In the genomic region with DNA sequence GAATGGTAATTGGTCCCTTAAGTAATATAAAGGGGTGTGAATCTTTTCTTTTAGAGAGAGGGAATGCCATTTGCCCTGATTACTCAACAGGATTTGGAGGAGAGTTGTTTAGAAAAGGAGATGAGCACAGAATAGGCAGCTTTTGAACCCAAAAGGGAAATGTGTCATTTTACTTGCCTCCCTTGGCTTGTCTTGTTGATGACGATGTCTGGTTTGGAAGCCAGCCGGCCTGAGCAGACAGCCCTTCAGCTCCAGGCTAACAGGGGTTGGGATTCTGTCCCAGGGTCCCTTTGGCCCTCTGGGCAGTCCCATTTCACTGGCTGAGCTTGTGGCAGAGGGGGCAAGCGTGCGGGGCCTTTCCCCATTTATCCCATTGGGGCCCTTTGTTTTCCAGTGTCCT, we compare ENCODE assay signal across 20 cellular contexts. TPM values are rescaled to one million over a fixed set of nuclear protein-coding genes. Genes with fewer than 3 reads are reported as not detected.
DNase-seq lines count a peak whose midpoint lies in the region; ATAC-seq and TF ChIP-seq lines count a peak whose summit lies in the region.
"Had no signal": no experiment of that assay in that cellular context is flagged by ENCODE, and none has a peak within 500 bp of the region (broad histone marks: within the 10 kb centered on the region; RNA-seq: fewer than 3 reads in every experiment).

No MANE protein-coding gene starts in this region.

- H3K36me3 ChIP-seq in Karpas-422 (ENCODE audit: insufficient read depth, low read length), result no peaks in the 10 kb centered on the region
- no peaks in the 10 kb centered on the region for H3K36me3 ChIP-seq in neutrophil
- no peaks in the 10 kb centered on the region for H3K36me3 ChIP-seq in aorta (ENCODE audit: control insufficient read depth in 1 of 2, insufficient read depth in 2 of 2, low read length in 1 of 2)

- TF ChIP-seq CTCF in cardiac fibroblast (IDR thresholded peaks at IDR 0.05; ENCODE audit: low read depth, low read length) (no peak), neutrophil (IDR thresholded peaks at IDR 0.05) (no peak)

- H3K9me3 ChIP-seq in Karpas-422 (ENCODE audit: low read length) (no peaks in the 10 kb centered on the region), neutrophil (no peaks in the 10 kb centered on the region), aorta (ENCODE audit: control insufficient read depth, low read length) (no peaks in the 10 kb centered on the region)

- 63 to 67% methylated on average over 4 of the region's 4 CpGs for WGBS in aorta, 2 donors

- ATAC-seq in aorta (ENCODE audit: low FRiP score) (peak; percentile 65), GM21447 (IDR thresholded peaks at IDR 0.05; ENCODE audit: unreplicated experiment) (no peak)
- ATAC-seq: CD8-positive, alpha-beta T cell; HepG2; Panc1 had no signal

- H3K79me2 ChIP-seq in Karpas-422 (ENCODE audit: low read length), result no peaks in the 10 kb centered on the region

- H3K27ac ChIP-seq in Karpas-422 (ENCODE audit: low read length) (peak overlapping the region; percentile 86), neutrophil (peak overlapping the region; percentile 91), aorta (ENCODE audit: low read depth in 1 of 2, low read length in 2 of 2) (no peak overlapping the region)
- H3K27ac ChIP-seq: GM23248, SK-N-MC had no signal

- H3K27me3 ChIP-seq in Karpas-422 (ENCODE audit: low read length), result no peaks in the 10 kb centered on the region
- H3K27me3 ChIP-seq in neutrophil, result no peaks in the 10 kb centered on the region
- H3K27me3 ChIP-seq in aorta (ENCODE audit: control insufficient read depth in 1 of 2, insufficient read depth in 2 of 2, low read length in 1 of 2), result no peaks in the 10 kb centered on the region

- H3K4me1 ChIP-seq in Karpas-422 (ENCODE audit: low read length), result peaks cover 36% of the 10 kb centered on the region
- H3K4me1 ChIP-seq in neutrophil (ENCODE audit: control insufficient read depth in 1 of 2, insufficient read depth in 1 of 2, low read depth in 1 of 2, low read length in 1 of 2), result peaks cover 28 to 51% of the 10 kb centered on the region in 2 experiments
- no peaks in the 10 kb centered on the region for H3K4me1 ChIP-seq in aorta (ENCODE audit: control insufficient read depth in 1 of 2, insufficient read depth in 2 of 2, low read length in 2 of 2)

- DNase-seq in Karpas-422 (no peak), cardiac fibroblast (ENCODE audit: low read depth in 2 of 2) (peak; percentile 28 to 40), aorta (no peak)
- DNase-seq in stimulated activated naive CD4-positive, alpha-beta T cell treated with Interleukin-2 at 50 U/mL for 16 hours (lab: John Stamatoyannopoulos, UW), result no peak
- DNase-seq in activated CD4-positive, alpha-beta memory T cell treated with anti-CD3 and anti-CD28 coated beads for 36 hours, result no peak
- DNase-seq: CD8-positive, alpha-beta T cell; DMS79; GM23248; KG1; NCI-H1092; NCI-H146; NCI-H2081 treated with DMSO at 0.1 percent for 48 hours; NCI-H510A treated with DMSO at 0.1 percent for 48 hours; NCI-H82 had no signal

- H3K4me3 ChIP-seq in Karpas-422 (ENCODE audit: low read length) (no peak overlapping the region), cardiac fibroblast (replicated peaks in 1 of 2; ENCODE audit: low read depth in 2 of 2, low read length in 2 of 2) (no peak overlapping the region), neutrophil (ENCODE audit: low read depth in 1 of 2, low read length in 1 of 2) (no peak overlapping the region), aorta (ENCODE audit: low read length in 2 of 2) (no peak overlapping the region)
- H3K4me3 ChIP-seq: GM23248, SK-N-MC had no signal

- no peak overlapping the region for H3K9ac ChIP-seq in Karpas-422 (ENCODE audit: low read length)
- H3K9ac ChIP-seq: GM23248 had no signal

- intact Hi-C loops in aorta (cut with DNase I), result no loop called here
- intact Hi-C loops in activated CD4-positive, alpha-beta memory T cell treated with anti-CD3 and anti-CD28 coated beads for 36 hours (cut with micrococcal nuclease), result no loop called here

- H2AFZ ChIP-seq in Karpas-422 (ENCODE audit: low read length), result peak overlapping the region; percentile 81
- H2AFZ ChIP-seq: GM23248 had no signal

- H3K4me2 ChIP-seq in Karpas-422 (ENCODE audit: low read depth, low read length, poor library complexity, severe bottlenecking), result peak overlapping the region; percentile 70

- H3K9me2 ChIP-seq in Karpas-422 (replicated peaks; ENCODE audit: insufficient read depth, low read length), result no peaks in the 10 kb centered on the region

- no peak overlapping the region for H3K27ac Mint-ChIP-seq in activated CD4-positive, alpha-beta memory T cell treated with anti-CD3 and anti-CD28 coated beads for 36 hours
- H3K27ac Mint-ChIP-seq: B cell; CD8-positive, alpha-beta T cell had no signal

- peaks cover 14% of the 10 kb centered on the region for H3K4me1 Mint-ChIP-seq in activated CD4-positive, alpha-beta memory T cell treated with anti-CD3 and anti-CD28 coated beads for 36 hours (ENCODE audit: low read depth)

- H3K36me3 Mint-ChIP-seq in activated CD4-positive, alpha-beta memory T cell treated with anti-CD3 and anti-CD28 coated beads for 36 hours, result no peaks in the 10 kb centered on the region
- H3K36me3 Mint-ChIP-seq: CD8-positive, alpha-beta T cell had no signal

- CTCF ChIA-PET in activated CD4-positive, alpha-beta memory T cell treated with anti-CD3 and anti-CD28 coated beads for 36 hours (lab: Charles Lee), result no interaction called here

- no peaks in the 10 kb centered on the region for H3K9me3 Mint-ChIP-seq in activated CD4-positive, alpha-beta memory T cell treated with anti-CD3 and anti-CD28 coated beads for 36 hours
- H3K9me3 Mint-ChIP-seq: CD8-positive, alpha-beta T cell had no signal

- no peaks in the 10 kb centered on the region for H4K20me1 ChIP-seq in Karpas-422 (ENCODE audit: insufficient read depth, low read depth, low read length)

- no peak overlapping the region for H3K4me3 Mint-ChIP-seq in activated CD4-positive, alpha-beta memory T cell treated with anti-CD3 and anti-CD28 coated beads for 36 hours
- H3K4me3 Mint-ChIP-seq: B cell; CD8-positive, alpha-beta T cell had no signal

- POLR2A ChIA-PET in activated CD4-positive, alpha-beta memory T cell treated with anti-CD3 and anti-CD28 coated beads for 36 hours (lab: Charles Lee), result no interaction called here

- H3K27me3 Mint-ChIP-seq in activated CD4-positive, alpha-beta memory T cell treated with anti-CD3 and anti-CD28 coated beads for 36 hours, result peaks cover 4% of the 10 kb centered on the region
- H3K27me3 Mint-ChIP-seq: B cell had no signal

RNA-seq across cellular contexts. Expression of gene PRKAR1A, which starts 22.3 kb away (rescaled TPM):
- total RNA-seq in Karpas-422 (2014; rRNA removed; shearing (Covaris generic); ENCODE audit: low replicate concordance), result 201 and 234 TPM in 2 replicates
- 100 to 1,000 TPM; 251 to 297 TPM for total RNA-seq in aorta
- 100 to 1,000 TPM in 1 of 2 donors, 10 to 100 TPM in 1; 97.0 to 104 TPM for polyA plus RNA-seq in aorta
- 100 to 1,000 TPM; 221 to 229 TPM for total RNA-seq in activated CD4-positive, alpha-beta memory T cell treated with anti-CD3 and anti-CD28 coated beads for 36 hours

RNA-seq across cellular contexts. Expression of gene WIPI1, which starts 32.6 kb away (rescaled TPM):
- total RNA-seq in Karpas-422 (2014; rRNA removed; shearing (Covaris generic); ENCODE audit: low replicate concordance), result 28.7 and 33.0 TPM in 2 replicates
- total RNA-seq in aorta, result 10 to 100 TPM; 46.0 to 53.1 TPM
- 10 to 100 TPM; 18.5 to 30.4 TPM for polyA plus RNA-seq in aorta
- 10 to 100 TPM; 27.3 to 27.5 TPM for total RNA-seq in activated CD4-positive, alpha-beta memory T cell treated with anti-CD3 and anti-CD28 coated beads for 36 hours

Comparison
In these comparisons a context has a peak if more than half of its experiments do, and no peak if none do; other contexts are left out.
1. DNase-seq: peak in cardiac fibroblast (2 of 2); none in Karpas-422 (single experiment), aorta (0 of 2), stimulated activated naive CD4-positive, alpha-beta T cell treated with Interleukin-2 at 50 U/mL for 16 hours (single experiment) and activated CD4-positive, alpha-beta memory T cell treated with anti-CD3 and anti-CD28 coated beads for 36 hours (single experiment).
2. H3K27ac ChIP-seq: peak in Karpas-422 (single experiment) and neutrophil (single experiment); none in aorta (0 of 2).